8 cellular contexts compared by ENCODE assay signal in the genomic region with DNA sequence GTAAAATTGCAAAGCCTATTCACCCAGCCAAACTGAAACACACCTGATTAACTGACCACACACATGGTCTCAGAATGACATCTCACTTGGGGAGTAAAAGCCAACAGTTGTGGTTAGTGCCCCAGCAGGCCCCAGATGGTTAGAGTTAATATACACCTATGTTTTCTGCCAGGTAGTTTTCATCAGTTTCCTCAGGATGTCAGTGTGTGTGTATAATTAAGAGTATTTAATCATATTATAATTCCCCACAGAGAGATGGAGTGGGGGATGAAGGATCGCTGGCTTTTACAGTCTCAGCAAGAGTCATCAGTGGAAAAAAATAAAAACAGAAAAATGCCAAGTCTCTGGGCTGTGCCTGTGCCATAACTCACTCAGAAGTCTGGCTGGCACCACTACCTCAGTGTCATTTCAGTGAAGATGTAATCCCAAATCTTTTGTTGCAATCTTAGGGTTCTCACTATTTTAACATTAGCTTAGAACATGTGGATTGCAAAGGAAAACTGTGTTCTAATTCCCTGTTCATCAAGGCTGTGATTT.
DNase-seq lines count a peak whose midpoint lies in the region; ATAC-seq and TF ChIP-seq lines count a peak whose summit lies in the region.

No MANE protein-coding gene starts in this region.

- H3K9me3 ChIP-seq in mucosa of descending colon (no peaks in the 10 kb centered on the region), thyroid gland (no peaks in the 10 kb centered on the region)

- CTCF ChIA-PET in GM10248 (lab: Yijun Ruan, JAX), result interaction anchor here (1.0 to 1.5 kb wide), 7 partner anchors 10 to 445 kb away, joined by 3 to 5 read pairs (median 3); no protein-coding TSS in a partner anchor

- H3K27me3 ChIP-seq in KMS-11 (ENCODE audit: insufficient read depth, low read depth) (no peaks in the 10 kb centered on the region), thyroid gland (no peaks in the 10 kb centered on the region)

- no peaks in the 10 kb centered on the region for H3K36me3 ChIP-seq in KMS-11 (ENCODE audit: insufficient read depth)
- no peaks in the 10 kb centered on the region for H3K36me3 ChIP-seq in mucosa of descending colon (ENCODE audit: low read depth)
- no peaks in the 10 kb centered on the region for H3K36me3 ChIP-seq in thyroid gland

- intact Hi-C loops in mucosa of descending colon (cut with DNase I, micrococcal nuclease) (no loop called here), thyroid gland (cut with DNase I) (no loop called here)

- H3K4me3 ChIP-seq in KMS-11 (IDR thresholded peaks at IDR 0.05; ENCODE audit: insufficient read depth, low read depth, low read length), result no peak overlapping the region
- H3K4me3 ChIP-seq in mucosa of descending colon, result no peak overlapping the region
- H3K4me3 ChIP-seq in thyroid gland (replicated peaks in 1 of 3), result no peak overlapping the region

- H3K4me1 ChIP-seq in KMS-11 (ENCODE audit: low read depth, poor library complexity, severe bottlenecking), result peaks cover 48% of the 10 kb centered on the region
- H3K4me1 ChIP-seq in mucosa of descending colon (ENCODE audit: low read depth), result peaks cover 14% of the 10 kb centered on the region
- peaks cover 8 to 9% of the 10 kb centered on the region in 2 donors for H3K4me1 ChIP-seq in thyroid gland

- 73 to 88% methylated on average over 1 of the region's 1 CpG for WGBS in thyroid gland, 2 donors

- TF ChIP-seq POLR2A in thyroid gland (IDR thresholded peaks at IDR 0.05), result no peak

- H2AFZ ChIP-seq in KMS-11 (ENCODE audit: low read depth), result no peak overlapping the region

- H3K27ac ChIP-seq in KMS-11 (peak overlapping the region; percentile 46), thyroid gland (peak overlapping the region in 1 of 3 donors; percentile 1)

- no peak overlapping the region; the same call in 1 of the 2 replicates for H3K9ac ChIP-seq in KMS-11

- ATAC-seq in GM21515 (IDR thresholded peaks at IDR 0.05; ENCODE audit: unreplicated experiment), result peak; percentile 79
- ATAC-seq in mucosa of descending colon, result peak; percentile 2
- no peak for ATAC-seq in GM21367 (IDR thresholded peaks at IDR 0.05; ENCODE audit: unreplicated experiment)

- POLR2A ChIA-PET in GM10248 (lab: Yijun Ruan, JAX), result interaction anchor here (0.9 kb wide), 1 partner anchor 21 kb away, joined by 3 read pairs; no protein-coding TSS in a partner anchor

- H4K20me1 ChIP-seq in KMS-11 (ENCODE audit: insufficient read depth), result no peaks in the 10 kb centered on the region

- peak overlapping the region; percentile 73 for H3K4me2 ChIP-seq in KMS-11

- TF ChIP-seq CTCF in GM10248 (IDR thresholded peaks at IDR 0.05; ENCODE audit: control extremely low read depth, extremely low read depth, low read depth, missing control alignments) (no peak), KMS-11 (conservative IDR thresholded peaks at IDR 0.05; ENCODE audit: low read depth, low read length) (no peak), mucosa of descending colon (IDR thresholded peaks at IDR 0.05) (no peak), thyroid gland (IDR thresholded peaks at IDR 0.05) (no peak)

- peak; percentile 49 for DNase-seq in GM10248 (ENCODE audit: extremely low spot score)
- DNase-seq in mucosa of descending colon, result no peak
- DNase-seq in thyroid gland, result no peak
- no peak for DNase-seq in COLO829 (ENCODE audit: low spot score)
- DNase-seq in hypothalamus (lab: John Stamatoyannopoulos, UW), result no peak

- H3K79me2 ChIP-seq in KMS-11 (ENCODE audit: insufficient read depth, low read depth), result no peaks in the 10 kb centered on the region
